In the genomic region with DNA sequence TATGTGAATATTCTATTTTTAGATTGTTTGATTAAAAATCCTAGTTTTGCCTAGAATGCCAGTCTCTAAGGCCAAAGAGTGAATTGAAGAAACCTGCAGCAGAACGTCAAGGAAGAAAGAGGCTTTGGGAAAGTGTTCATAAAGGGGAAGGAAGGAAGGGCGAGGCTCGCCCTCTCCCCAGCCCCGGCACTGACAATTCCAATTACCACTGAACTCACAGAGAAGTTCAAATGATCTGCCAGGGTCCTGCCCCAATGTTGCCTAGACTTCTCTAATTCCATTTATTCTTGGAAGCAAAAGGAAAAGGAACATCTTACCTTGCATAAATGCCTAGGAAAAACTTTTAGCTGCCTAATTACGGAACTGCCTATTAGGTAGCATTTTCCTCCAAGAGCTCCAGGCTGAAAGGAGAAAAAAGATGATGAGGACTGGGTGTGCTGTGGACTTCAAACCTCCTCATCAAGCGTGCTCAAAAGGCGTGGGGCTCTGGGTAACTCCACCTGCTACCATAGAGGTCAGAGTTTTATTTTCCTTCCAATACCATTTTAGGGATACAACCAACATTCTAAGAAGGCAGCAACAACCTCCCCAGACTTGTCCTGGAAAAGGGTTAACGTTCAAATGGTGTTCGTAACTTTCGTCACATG, we compare ENCODE assay signal across 24 cellular contexts.
"Had no signal": no experiment of that assay in that cellular context is flagged by ENCODE, and none has a peak within 500 bp of the region (broad histone marks: within the 10 kb centered on the region; RNA-seq: fewer than 3 reads in every experiment).

No MANE protein-coding gene starts in this region.

- H3K4me3 ChIP-seq: coronary artery, esophagus squamous epithelium, gastrocnemius medialis, neural progenitor cell, tibial nerve had no signal

- H3K4me1 Mint-ChIP-seq: activated CD4-positive, alpha-beta T cell treated with anti-CD3 and anti-CD28 coated beads for 36 hours; activated naive CD8-positive, alpha-beta T cell treated with anti-CD3 and anti-CD28 coated beads, Interleukin-2, amount 10 ng/mL, durations not matched to agents 7 days and 5 days; naive thymus-derived CD8-positive, alpha-beta T cell; neural progenitor cell; stimulated activated naive CD8-positive, alpha-beta T cell treated with anti-CD3 and anti-CD28 coated beads, Interleukin-15, amount 100 ng/mL, for 72 hours had no signal

- H3K36me3 ChIP-seq: esophagus squamous epithelium, gastrocnemius medialis, neural progenitor cell, tibial nerve had no signal

- H3K9ac ChIP-seq: neural progenitor cell had no signal

- FAIRE-seq: bronchial epithelial cell, islet of Langerhans, TTC549, urothelium cell line had no signal

- H3K27ac Mint-ChIP-seq: activated B cell treated with CpG ODN at 0.5 μM for 24 hours; activated CD4-positive, alpha-beta T cell treated with anti-CD3 and anti-CD28 coated beads for 36 hours; activated naive CD8-positive, alpha-beta T cell treated with anti-CD3 and anti-CD28 coated beads, Interleukin-2, amount 10 ng/mL, durations not matched to agents 7 days and 5 days; naive thymus-derived CD8-positive, alpha-beta T cell; neural progenitor cell; stimulated activated naive CD8-positive, alpha-beta T cell treated with anti-CD3 and anti-CD28 coated beads, Interleukin-15, amount 100 ng/mL, for 72 hours; T-helper 2 cell treated with Interferon-gamma antibody and Interleukin-4, amounts not matched to agents 5 μg/mL and 100 μg/mL, for 36 hours had no signal

- H3K4me2 ChIP-seq: neural progenitor cell had no signal

- H3K9me3 ChIP-seq: esophagus squamous epithelium, gastrocnemius medialis, tibial nerve had no signal

- ATAC-seq: activated CD4-positive, alpha-beta T cell treated with anti-CD3 and anti-CD28 coated beads for 36 hours; activated T-cell treated with anti-CD3 and anti-CD28 coated beads, Interleukin-2, amount 50 U/mL, for 4 hours; gastrocnemius medialis; naive thymus-derived CD8-positive, alpha-beta T cell; stimulated activated naive CD8-positive, alpha-beta T cell treated with anti-CD3 and anti-CD28 coated beads, Interleukin-15, amount 100 ng/mL, for 72 hours had no signal

- H3K4me3 Mint-ChIP-seq: activated B cell treated with CpG ODN at 0.5 μM for 24 hours; activated CD4-positive, alpha-beta T cell treated with anti-CD3 and anti-CD28 coated beads for 36 hours; activated naive CD8-positive, alpha-beta T cell treated with anti-CD3 and anti-CD28 coated beads, Interleukin-2, amount 10 ng/mL, durations not matched to agents 7 days and 5 days; activated T-cell treated with anti-CD3 and anti-CD28 coated beads, Interleukin-2, amount 50 U/mL, for 4 hours; naive thymus-derived CD8-positive, alpha-beta T cell; neural progenitor cell; stimulated activated naive CD8-positive, alpha-beta T cell treated with anti-CD3 and anti-CD28 coated beads, Interleukin-15, amount 100 ng/mL, for 72 hours; T-helper 2 cell treated with Interferon-gamma antibody and Interleukin-4, amounts not matched to agents 5 μg/mL and 100 μg/mL, for 36 hours had no signal

- DNase-seq: activated B cell treated with CpG ODN at 0.5 μM for 24 hours; activated CD4-positive, alpha-beta T cell treated with anti-CD3 and anti-CD28 coated beads for 36 hours; activated CD4-positive, alpha-beta T cell treated with anti-CD3 and anti-CD28 coated beads, Interleukin-2, amount 50 U/mL, for 4 hours; activated CD8-positive, alpha-beta memory T cell treated with anti-CD3 and anti-CD28 coated beads for 24 hours; activated CD8-positive, alpha-beta memory T cell treated with anti-CD3 and anti-CD28 coated beads, Interleukin-2, amount 50 U/mL, for 4 hours; activated naive CD4-positive, alpha-beta T cell treated with Interleukin-2 at 50 U/mL for 16 hours; activated naive CD8-positive, alpha-beta T cell treated with anti-CD3 and anti-CD28 coated beads, Interleukin-2, amount 10 ng/mL, durations not matched to agents 7 days and 5 days; activated T-cell treated with anti-CD3 and anti-CD28 coated beads, Interleukin-2, amount 50 U/mL, for 4 hours; amniotic stem cell; cerebellar nuclear complex; esophagus squamous epithelium; gastrocnemius medialis; naive thymus-derived CD8-positive, alpha-beta T cell; stimulated activated CD4-positive, alpha-beta T cell treated with anti-CD3 and anti-CD28 coated beads, Interleukin-12 subunit alpha, Interleukin-12 subunit beta, amount 100 ng/mL, for 4 hours; stimulated activated CD4-positive, alpha-beta T cell treated with anti-CD3 and anti-CD28 coated beads, Interleukin-1b, Interleukin-23, amount 100 ng/mL, for 48 hours; stimulated activated naive CD8-positive, alpha-beta T cell treated with anti-CD3 and anti-CD28 coated beads, Interleukin-15, amount 100 ng/mL, for 72 hours had no signal

- H3K27me3 ChIP-seq: gastrocnemius medialis, neural progenitor cell, tibial nerve had no signal

- H3K9me3 Mint-ChIP-seq: activated B cell treated with CpG ODN at 0.5 μM for 24 hours; activated naive CD8-positive, alpha-beta T cell treated with anti-CD3 and anti-CD28 coated beads, Interleukin-2, amount 10 ng/mL, durations not matched to agents 7 days and 5 days; activated T-cell treated with anti-CD3 and anti-CD28 coated beads, Interleukin-2, amount 50 U/mL, for 4 hours; naive thymus-derived CD8-positive, alpha-beta T cell; neural progenitor cell; stimulated activated naive CD8-positive, alpha-beta T cell treated with anti-CD3 and anti-CD28 coated beads, Interleukin-15, amount 100 ng/mL, for 72 hours; T-helper 2 cell treated with Interferon-gamma antibody and Interleukin-4, amounts not matched to agents 5 μg/mL and 100 μg/mL, for 36 hours had no signal

- H3K36me3 Mint-ChIP-seq: activated naive CD8-positive, alpha-beta T cell treated with anti-CD3 and anti-CD28 coated beads, Interleukin-2, amount 10 ng/mL, durations not matched to agents 7 days and 5 days; naive thymus-derived CD8-positive, alpha-beta T cell; neural progenitor cell had no signal

- H3K27ac ChIP-seq: coronary artery, esophagus squamous epithelium, gastrocnemius medialis, neural progenitor cell, tibial nerve had no signal

- H2AFZ ChIP-seq: neural progenitor cell had no signal

- H3K27me3 Mint-ChIP-seq: activated B cell treated with CpG ODN at 0.5 μM for 24 hours; activated CD4-positive, alpha-beta T cell treated with anti-CD3 and anti-CD28 coated beads for 36 hours; activated naive CD8-positive, alpha-beta T cell treated with anti-CD3 and anti-CD28 coated beads, Interleukin-2, amount 10 ng/mL, durations not matched to agents 7 days and 5 days; naive thymus-derived CD8-positive, alpha-beta T cell had no signal

- H3K4me1 ChIP-seq: esophagus squamous epithelium, gastrocnemius medialis, neural progenitor cell had no signal
